Comparison of ENCODE assay signal across 17 cellular contexts in genomic region chr22:42229455-42230149, GRCh38. TPM values are rescaled to one million over a fixed set of nuclear protein-coding genes. Genes with fewer than 3 reads are reported as not detected.
A peak's percentile ranks its signal among the peaks of the same experiment; 100 is the strongest.
DNase-seq lines count a peak whose midpoint lies in the region; ATAC-seq and TF ChIP-seq lines count a peak whose summit lies in the region.
"Had no signal": no experiment of that assay in that cellular context is flagged by ENCODE, and none has a peak within 500 bp of the region (broad histone marks: within the 10 kb centered on the region; RNA-seq: fewer than 3 reads in every experiment).

No MANE protein-coding gene starts in this region.

- no peak for TF ChIP-seq EP300 in ovary (IDR thresholded peaks at IDR 0.05)

- peak overlapping the region in 1 of 4 donors; percentile 6 for H3K4me3 Mint-ChIP-seq in CD4-positive, CD25-positive, alpha-beta regulatory T cell
- H3K4me3 Mint-ChIP-seq: brain; T-helper 1 cell treated with Interleukin-12 subunit alpha and Interleukin-12 subunit beta and Interleukin-4 antibody, amounts not matched to agents 30 μg/mL and 1 μg/mL, for 36 hours had no signal

- H2AFZ ChIP-seq in Karpas-422 (ENCODE audit: low read length) = no peak overlapping the region

- H3K9me2 ChIP-seq in Karpas-422 (replicated peaks; ENCODE audit: insufficient read depth, low read length) = no peaks in the 10 kb centered on the region

- no peak overlapping the region for H3K9ac ChIP-seq in Karpas-422 (ENCODE audit: low read length)
- H3K9ac ChIP-seq: BLaER1 had no signal

- peaks cover 38 to 65% (median 56%) of the 10 kb centered on the region in 4 donors for H3K4me1 Mint-ChIP-seq in CD4-positive, CD25-positive, alpha-beta regulatory T cell

- H4K20me1 ChIP-seq in Karpas-422 (ENCODE audit: insufficient read depth, low read depth, low read length) = peaks cover 22% of the 10 kb centered on the region; the same call in 1 of the 2 replicates

- no peaks in the 10 kb centered on the region for H3K27me3 ChIP-seq in CD4-positive, CD25-positive, alpha-beta regulatory T cell (ENCODE audit: control insufficient read depth, insufficient read depth, low read length)
- H3K27me3 ChIP-seq in Karpas-422 (ENCODE audit: low read length) (no peaks in the 10 kb centered on the region), ovary (no peaks in the 10 kb centered on the region)
- H3K27me3 ChIP-seq: BLaER1 had no signal

- H3K79me2 ChIP-seq in Karpas-422 (ENCODE audit: low read length) = peaks cover 96% of the 10 kb centered on the region

- WGBS in ovary, 3 donors = 4 to 14% (median 6%) methylated on average over 6 of the region's 6 CpGs

- no peak for ATAC-seq in CD4-positive, CD25-positive, alpha-beta regulatory T cell (ENCODE audit: low read depth in 2 of 2)
- ATAC-seq: K562, mucosa of descending colon had no signal

- POLR2A ChIA-PET in HEK293T (lab: Yijun Ruan, JAX) = no interaction called here

- no peaks in the 10 kb centered on the region for H3K9me3 ChIP-seq in CD4-positive, CD25-positive, alpha-beta regulatory T cell (ENCODE audit: control insufficient read depth in 2 of 2, low read length in 2 of 2)
- H3K9me3 ChIP-seq in Karpas-422 (ENCODE audit: low read length) = no peaks in the 10 kb centered on the region
- no peaks in the 10 kb centered on the region for H3K9me3 ChIP-seq in ovary
- H3K9me3 ChIP-seq: BLaER1, mucosa of descending colon had no signal

- H3K4me3 ChIP-seq in CD4-positive, CD25-positive, alpha-beta regulatory T cell (ENCODE audit: low read depth, low read length) = no peak overlapping the region
- H3K4me3 ChIP-seq in Karpas-422 (ENCODE audit: low read length) (no peak overlapping the region), ovary (no peak overlapping the region)
- H3K4me3 ChIP-seq: BLaER1, K562, mucosa of descending colon had no signal

- peak overlapping the region in 2 of 3 donors; percentile 7 to 81 for H3K27ac Mint-ChIP-seq in CD4-positive, CD25-positive, alpha-beta regulatory T cell
- H3K27ac Mint-ChIP-seq: T-helper 1 cell treated with Interleukin-12 subunit alpha and Interleukin-12 subunit beta and Interleukin-4 antibody, amounts not matched to agents 30 μg/mL and 1 μg/mL, for 36 hours had no signal

- CTCF ChIA-PET in HEK293T (lab: Yijun Ruan, JAX) = interaction anchor here (0.8 to 0.9 kb wide), 2 partner anchors 9 to 10 kb away, joined by 3 read pairs; no protein-coding TSS in a partner anchor

- no peaks in the 10 kb centered on the region for H3K27me3 Mint-ChIP-seq in CD4-positive, CD25-positive, alpha-beta regulatory T cell
- H3K27me3 Mint-ChIP-seq: brain had no signal

- no peak for DNase-seq in CD4-positive, CD25-positive, alpha-beta regulatory T cell
- no peak for DNase-seq in Karpas-422
- DNase-seq in fibroblast of gingiva (ENCODE audit: low read depth) = peak; percentile 26
- DNase-seq in ovary = peak; percentile 65 to 78 (median 70)
- no peak for DNase-seq in HEK293T (ENCODE audit: extremely low spot score)
- no peak for DNase-seq in NCI-H524 (lab: John Stamatoyannopoulos, UW)
- DNase-seq in stimulated activated CD4-positive, alpha-beta T cell treated with anti-CD3 and anti-CD28 coated beads, Interleukin-4, amount 100 ng/mL, for 4 hours = no peak
- DNase-seq in midbrain (lab: John Stamatoyannopoulos, UW) = no peak
- DNase-seq: activated CD4-positive, alpha-beta T cell treated with anti-CD3 and anti-CD28 coated beads for 4 hours; mucosa of descending colon; NCI-H146; NCI-H526 treated with DMSO at 0.1 percent for 48 hours; posterior cingulate gyrus had no signal

- no peaks in the 10 kb centered on the region for H3K9me3 Mint-ChIP-seq in CD4-positive, CD25-positive, alpha-beta regulatory T cell
- H3K9me3 Mint-ChIP-seq: brain; T-helper 1 cell treated with Interleukin-12 subunit alpha and Interleukin-12 subunit beta and Interleukin-4 antibody, amounts not matched to agents 30 μg/mL and 1 μg/mL, for 36 hours had no signal

- no peaks in the 10 kb centered on the region for H3K36me3 ChIP-seq in CD4-positive, CD25-positive, alpha-beta regulatory T cell (ENCODE audit: control insufficient read depth, insufficient read depth, low read length)
- H3K36me3 ChIP-seq in Karpas-422 (ENCODE audit: insufficient read depth, low read length) = no peaks in the 10 kb centered on the region
- H3K36me3 ChIP-seq in ovary = no peaks in the 10 kb centered on the region

- no peak overlapping the region for H3K27ac ChIP-seq in CD4-positive, CD25-positive, alpha-beta regulatory T cell (ENCODE audit: insufficient read depth, low read length, poor library complexity, severe bottlenecking)
- no peak overlapping the region for H3K27ac ChIP-seq in Karpas-422 (ENCODE audit: low read length)
- H3K27ac ChIP-seq in ovary = peak overlapping the region in 1 of 2 donors; percentile 63
- H3K27ac ChIP-seq: BLaER1 had no signal

- intact Hi-C loops in ovary (cut with DNase I) = no loop called here

- H3K4me2 ChIP-seq in Karpas-422 (ENCODE audit: low read depth, low read length, poor library complexity, severe bottlenecking) = peak overlapping the region; percentile 22
- H3K4me2 ChIP-seq: BLaER1 had no signal

- peaks cover 10% of the 10 kb centered on the region for H3K36me3 Mint-ChIP-seq in CD4-positive, CD25-positive, alpha-beta regulatory T cell

- peaks cover 9% of the 10 kb centered on the region for H3K4me1 ChIP-seq in CD4-positive, CD25-positive, alpha-beta regulatory T cell (ENCODE audit: control insufficient read depth, insufficient read depth, low read length, poor library complexity, severe bottlenecking)
- H3K4me1 ChIP-seq in Karpas-422 (ENCODE audit: low read length) (peaks cover 33% of the 10 kb centered on the region), ovary (ENCODE audit: insufficient read depth) (peaks cover 32% of the 10 kb centered on the region)

- no peak for TF ChIP-seq POLR2A in ovary (IDR thresholded peaks at IDR 0.05)

- no peak for TF ChIP-seq CTCF in ovary (IDR thresholded peaks at IDR 0.05)

TF ChIP-seq in HEK293T, 16 proteins besides CTCF, POLR2A, EP300 and RAD21:
- no peak for TF ChIP-seq L3MBTL2 (conservative IDR thresholded peaks at IDR 0.05)

RNA-seq across cellular contexts. Expression of gene TCF20, which starts 40.9 kb away (rescaled TPM):
- 101 TPM for total RNA-seq in CD4-positive, CD25-positive, alpha-beta regulatory T cell
- 1 to 10 TPM; 1.4 to 2.1 (median 1.9) TPM for polyA plus RNA-seq in CD4-positive, CD25-positive, alpha-beta regulatory T cell
- total RNA-seq in Karpas-422 (2014; rRNA removed; shearing (Covaris generic); ENCODE audit: low replicate concordance) = 38.1 and 60.1 TPM in 2 replicates
- 10 to 100 TPM; 18.1 to 42.0 (median 36.8) TPM for total RNA-seq in ovary
- polyA plus RNA-seq in ovary = 10 to 100 TPM; 12.4 to 15.1 TPM

Comparison
In these comparisons a context has a peak if more than half of its experiments do, and no peak if none do; other contexts are left out.
1. DNase-seq: peak in fibroblast of gingiva (single experiment) and ovary (5 of 5); none in CD4-positive, CD25-positive, alpha-beta regulatory T cell (0 of 3), Karpas-422 (single experiment), HEK293T (single experiment), NCI-H524 (0 of 2), stimulated activated CD4-positive, alpha-beta T cell treated with anti-CD3 and anti-CD28 coated beads, Interleukin-4, amount 100 ng/mL, for 4 hours (0 of 2) and midbrain (single experiment).